Comparison of ENCODE assay signal across 8 cellular contexts in genomic region chr10:103685880-103686669, GRCh38.
DNase-seq lines count a peak whose midpoint lies in the region; ATAC-seq and TF ChIP-seq lines count a peak whose summit lies in the region.

No MANE protein-coding gene starts in this region.

- no peak overlapping the region for H3K4me3 ChIP-seq in AG04449 (ENCODE audit: low read depth, low read length)
- no peak overlapping the region for H3K4me3 ChIP-seq in OCI-LY1 (ENCODE audit: low read depth, low read length, poor library complexity, severe bottlenecking)

- H3K27ac Mint-ChIP-seq in natural killer cell = no peak overlapping the region
- no peak overlapping the region for H3K27ac Mint-ChIP-seq in stimulated activated naive B cell treated with anti-CD40 and anti-IgM and Interleukin-4, amounts not matched to agents 10 μg/mL and 1 μg/mL and 100 μg/mL, for 72 hours

- H3K4me1 ChIP-seq in OCI-LY1 (ENCODE audit: insufficient read depth, low read length, severe bottlenecking) = no peaks in the 10 kb centered on the region

- no peak overlapping the region for H2AFZ ChIP-seq in OCI-LY1 (ENCODE audit: low read length)

- DNase-seq in AG04449 (ENCODE audit: low read depth, low spot score) (no peak), activated T-cell treated with anti-CD3 and anti-CD28 coated beads for 24 hours (ENCODE audit: low read depth) (peak; percentile 59), natural killer cell (peak; percentile 64)
- peak; percentile 51 for DNase-seq in stimulated activated naive B cell treated with anti-CD40 and anti-IgM and Interleukin-4, amounts not matched to agents 10 μg/mL and 1 μg/mL and 100 μg/mL, for 72 hours

- no peaks in the 10 kb centered on the region for H3K36me3 ChIP-seq in OCI-LY1 (ENCODE audit: insufficient read depth, low read length)

- no peaks in the 10 kb centered on the region for H3K9me3 Mint-ChIP-seq in natural killer cell
- H3K9me3 Mint-ChIP-seq in stimulated activated naive B cell treated with anti-CD40 and anti-IgM and Interleukin-4, amounts not matched to agents 10 μg/mL and 1 μg/mL and 100 μg/mL, for 72 hours = no peaks in the 10 kb centered on the region

- H3K27ac ChIP-seq in OCI-LY1 (ENCODE audit: low read depth, low read length, poor library complexity, severe bottlenecking) = no peak overlapping the region

- no peak for TF ChIP-seq POLR2A in GM18505 (IDR thresholded peaks at IDR 0.05; ENCODE audit: borderline replicate concordance, extremely low read depth, insufficient read depth, insufficient read length)

- H3K79me2 ChIP-seq in OCI-LY1 (ENCODE audit: insufficient read depth, low read length) = no peaks in the 10 kb centered on the region

- H3K27me3 ChIP-seq in OCI-LY1 (ENCODE audit: insufficient read depth, low read length) = peaks cover 4% of the 10 kb centered on the region; the same call in 1 of the 2 replicates

- no peak overlapping the region for H3K4me2 ChIP-seq in OCI-LY1 (ENCODE audit: low read length)

- CTCF ChIA-PET in AG04449 (lab: Yijun Ruan, JAX) = interaction anchor here (0.6 to 14.6 kb wide), 46 partner anchors 9 to 454 kb away, joined by 3 to 447 read pairs (median 5); no protein-coding TSS in a partner anchor

- ATAC-seq in GM18505 (IDR thresholded peaks at IDR 0.05; ENCODE audit: unreplicated experiment) (peak; percentile 57), HG03342 (IDR thresholded peaks at IDR 0.05; ENCODE audit: unreplicated experiment) (peak; percentile 79), esophagus mucosa (peak; percentile 60), natural killer cell (peak; percentile 77 to 92 (median 91))
- peak; percentile 88 to 95 for ATAC-seq in stimulated activated naive B cell treated with anti-CD40 and anti-IgM and Interleukin-4, amounts not matched to agents 10 μg/mL and 1 μg/mL and 100 μg/mL, for 72 hours (replicated peaks)

- TF ChIP-seq CTCF in AG04449 (IDR thresholded peaks at IDR 0.05; ENCODE audit: insufficient read depth, low read length, missing control alignments) = peak; percentile 95
- TF ChIP-seq CTCF in OCI-LY1 (IDR thresholded peaks at IDR 0.05; ENCODE audit: low read length) = peak; percentile 90
- TF ChIP-seq CTCF in natural killer cell (IDR thresholded peaks at IDR 0.05) = peak; percentile 95

- H3F3A ChIP-seq in OCI-LY1 (ENCODE audit: insufficient read depth, low read length) = no peaks in the 10 kb centered on the region

- H3K36me3 Mint-ChIP-seq in natural killer cell = no peaks in the 10 kb centered on the region
- H3K36me3 Mint-ChIP-seq in stimulated activated naive B cell treated with anti-CD40 and anti-IgM and Interleukin-4, amounts not matched to agents 10 μg/mL and 1 μg/mL and 100 μg/mL, for 72 hours = no peaks in the 10 kb centered on the region

- H3K9me3 ChIP-seq in OCI-LY1 (ENCODE audit: low read length) = no peaks in the 10 kb centered on the region

- H3K9ac ChIP-seq in OCI-LY1 (ENCODE audit: low read length) = no peak overlapping the region

- H3K9me2 ChIP-seq in OCI-LY1 (ENCODE audit: low read depth, low read length) = no peaks in the 10 kb centered on the region

- no peak overlapping the region for H3K4me3 Mint-ChIP-seq in natural killer cell
- H3K4me3 Mint-ChIP-seq in stimulated activated naive B cell treated with anti-CD40 and anti-IgM and Interleukin-4, amounts not matched to agents 10 μg/mL and 1 μg/mL and 100 μg/mL, for 72 hours = no peak overlapping the region

- H3K4me1 Mint-ChIP-seq in natural killer cell = no peaks in the 10 kb centered on the region
- H3K4me1 Mint-ChIP-seq in stimulated activated naive B cell treated with anti-CD40 and anti-IgM and Interleukin-4, amounts not matched to agents 10 μg/mL and 1 μg/mL and 100 μg/mL, for 72 hours = peaks cover 25 to 28% of the 10 kb centered on the region in 2 donors

- POLR2A ChIA-PET in AG04449 (lab: Yijun Ruan, JAX) = interaction anchor here (0.7 to 1.6 kb wide), 7 partner anchors 8 to 88 kb away, joined by 3 to 5 read pairs (median 4); no protein-coding TSS in a partner anchor

- H3K27me3 Mint-ChIP-seq in natural killer cell (ENCODE audit: low read depth in 2 of 2) = peaks cover 0 to 7% of the 10 kb centered on the region in 2 donors
- no peaks in the 10 kb centered on the region for H3K27me3 Mint-ChIP-seq in stimulated activated naive B cell treated with anti-CD40 and anti-IgM and Interleukin-4, amounts not matched to agents 10 μg/mL and 1 μg/mL and 100 μg/mL, for 72 hours

- H4K20me1 ChIP-seq in OCI-LY1 (ENCODE audit: insufficient read depth, low read length) = no peaks in the 10 kb centered on the region

- intact Hi-C loops in natural killer cell (cut with micrococcal nuclease) = loop anchor here (1.0 to 5.0 kb wide), 2 partner anchors 81 to 274 kb away; no protein-coding TSS in a partner anchor
